Comparison of ENCODE assay signal across 28 cellular contexts in genomic region chr1:220338759-220339158, GRCh38.
"Had no signal": no experiment of that assay in that cellular context is flagged by ENCODE, and none has a peak within 500 bp of the region (broad histone marks: within the 10 kb centered on the region; RNA-seq: fewer than 3 reads in every experiment).

No MANE protein-coding gene starts in this region.

- H3K4me3 ChIP-seq: adrenal gland, ascending aorta, colonic mucosa, dorsolateral prefrontal cortex, esophagus squamous epithelium, gastrocnemius medialis, mucosa of descending colon, right lobe of liver, testis, uterus had no signal

- ATAC-seq: activated T-cell treated with anti-CD3 and anti-CD28 coated beads, Interleukin-2, amount 50 U/mL, for 4 hours; effector memory CD8-positive, alpha-beta T cell; gastrocnemius medialis; left cardiac atrium; mucosa of descending colon; right lobe of liver; stimulated activated effector memory CD8-positive, alpha-beta T cell treated with anti-CD3 and anti-CD28 coated beads, Interleukin-12 subunit alpha, Interleukin-12 subunit beta, amount 100 ng/mL, for 72 hours had no signal

- H3K27ac Mint-ChIP-seq: activated naive CD8-positive, alpha-beta T cell; activated T-helper 2 cell treated with anti-CD3 and anti-CD28 coated beads, Interferon-gamma antibody, Interleukin-2, Interleukin-4, amounts not matched to agents 10 μg/mL and 5 μg/mL and 100 μg/mL, durations not matched to agents 14 hours and 24 hours and 36 hours; effector memory CD8-positive, alpha-beta T cell; naive B cell; stimulated activated effector memory CD8-positive, alpha-beta T cell treated with anti-CD3 and anti-CD28 coated beads, Interleukin-12 subunit alpha, Interleukin-12 subunit beta, amount 100 ng/mL, for 72 hours had no signal

- H3K27me3 Mint-ChIP-seq: naive B cell had no signal

- DNase-seq: activated CD4-positive, alpha-beta T cell treated with anti-CD3 and anti-CD28 coated beads for 4 hours; activated CD4-positive, alpha-beta T cell treated with anti-CD3 and anti-CD28 coated beads, Interleukin-2, amount 50 U/mL, for 48 hours; activated CD8-positive, alpha-beta memory T cell treated with anti-CD3 and anti-CD28 coated beads, Interleukin-2, amount 50 U/mL, for 48 hours; activated naive CD4-positive, alpha-beta T cell; activated T-cell treated with anti-CD3 and anti-CD28 coated beads, Interleukin-2, amount 50 U/mL, for 4 hours; adrenal gland; colonic mucosa; dorsolateral prefrontal cortex; effector memory CD8-positive, alpha-beta T cell; esophagus squamous epithelium; gastrocnemius medialis; hypothalamus; islet precursor cell; left cardiac atrium; mesenchymal stem cell; mucosa of descending colon; naive B cell; posterior cingulate gyrus; right lobe of liver; small intestine; stimulated activated CD4-positive, alpha-beta T cell treated with anti-CD3 and anti-CD28 coated beads, Interleukin-2, amount 100 ng/mL, for 24 hours; T-helper 9 cell; testis; uterus had no signal

- H3K36me3 Mint-ChIP-seq: naive B cell; stimulated activated effector memory CD8-positive, alpha-beta T cell treated with anti-CD3 and anti-CD28 coated beads, Interleukin-12 subunit alpha, Interleukin-12 subunit beta, amount 100 ng/mL, for 72 hours had no signal

- H3K36me3 ChIP-seq: adrenal gland, ascending aorta, colonic mucosa, esophagus squamous epithelium, gastrocnemius medialis, right lobe of liver, uterus had no signal

- H3K4me1 Mint-ChIP-seq: stimulated activated effector memory CD8-positive, alpha-beta T cell treated with anti-CD3 and anti-CD28 coated beads, Interleukin-12 subunit alpha, Interleukin-12 subunit beta, amount 100 ng/mL, for 72 hours had no signal

- H3K27me3 ChIP-seq: adrenal gland, ascending aorta, colonic mucosa, dorsolateral prefrontal cortex, esophagus squamous epithelium, gastrocnemius medialis, right lobe of liver, testis, uterus had no signal

- H3K27ac ChIP-seq: adrenal gland, ascending aorta, colonic mucosa, esophagus squamous epithelium, gastrocnemius medialis, right lobe of liver, testis, uterus had no signal

- H3K4me3 Mint-ChIP-seq: activated naive CD8-positive, alpha-beta T cell; activated T-cell treated with anti-CD3 and anti-CD28 coated beads, Interleukin-2, amount 50 U/mL, for 4 hours; effector memory CD8-positive, alpha-beta T cell; naive B cell; stimulated activated effector memory CD8-positive, alpha-beta T cell treated with anti-CD3 and anti-CD28 coated beads, Interleukin-12 subunit alpha, Interleukin-12 subunit beta, amount 100 ng/mL, for 72 hours had no signal

- H3K9me3 Mint-ChIP-seq: activated T-cell treated with anti-CD3 and anti-CD28 coated beads, Interleukin-2, amount 50 U/mL, for 4 hours; activated T-helper 2 cell treated with anti-CD3 and anti-CD28 coated beads, Interferon-gamma antibody, Interleukin-2, Interleukin-4, amounts not matched to agents 10 μg/mL and 5 μg/mL and 100 μg/mL, durations not matched to agents 14 hours and 24 hours and 36 hours; effector memory CD8-positive, alpha-beta T cell; naive B cell; stimulated activated effector memory CD8-positive, alpha-beta T cell treated with anti-CD3 and anti-CD28 coated beads, Interleukin-12 subunit alpha, Interleukin-12 subunit beta, amount 100 ng/mL, for 72 hours had no signal
